ENCODE assay signal across 8 cellular contexts in the genomic region with DNA sequence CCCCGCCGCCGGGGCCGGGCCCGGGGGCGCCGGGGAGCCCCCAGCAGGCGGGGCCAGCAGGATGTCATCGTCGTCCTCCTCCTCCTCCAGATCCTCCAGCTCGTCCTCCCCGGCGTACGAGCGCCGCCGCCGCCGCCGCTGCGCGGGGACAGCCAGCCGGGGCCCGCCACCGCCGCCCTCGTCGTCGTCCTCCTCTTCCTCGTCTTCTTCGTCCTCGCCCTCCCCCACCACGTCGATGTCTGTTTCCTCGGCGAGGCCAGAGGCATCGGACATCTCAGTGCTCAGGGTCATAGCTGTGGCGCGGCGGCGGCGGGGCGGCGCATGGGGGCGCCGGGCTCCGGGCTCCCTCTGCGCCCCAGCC. TPM values are rescaled to one million over a fixed set of nuclear protein-coding genes. Genes with fewer than 3 reads are reported as not detected.
A peak's percentile ranks its signal among the peaks of the same experiment; 100 is the strongest.
DNase-seq lines count a peak whose midpoint lies in the region; ATAC-seq and TF ChIP-seq lines count a peak whose summit lies in the region.

No MANE protein-coding gene starts in this region.

- peak overlapping the region; percentile 78 for H3K4me3 Mint-ChIP-seq in activated CD4-positive, alpha-beta T cell treated with anti-CD3 and anti-CD28 coated beads, Interleukin-2, amount 10 ng/mL, durations not matched to agents 24 days and 14 days
- peak overlapping the region; percentile 48 to 85 (median 80) for H3K4me3 Mint-ChIP-seq in naive thymus-derived CD8-positive, alpha-beta T cell

- in situ Hi-C loops in brain microvascular endothelial cell (cut with HindIII; ENCODE audit: low pct_ligation_motif_present, low sequenced_read_pairs): loop anchor here (25.0 kb wide), 1 partner anchor 136 kb away; no protein-coding TSS in a partner anchor

- peak overlapping the region; percentile 67 for H3K9ac ChIP-seq in Karpas-422 (ENCODE audit: low read length)

- H3K36me3 Mint-ChIP-seq in activated CD4-positive, alpha-beta T cell treated with anti-CD3 and anti-CD28 coated beads, Interleukin-2, amount 10 ng/mL, durations not matched to agents 24 days and 14 days (ENCODE audit: low read depth): peaks cover 3% of the 10 kb centered on the region
- peaks cover 0 to 18% (median 3%) of the 10 kb centered on the region in 3 donors for H3K36me3 Mint-ChIP-seq in naive thymus-derived CD8-positive, alpha-beta T cell

- intact Hi-C loops in activated CD4-positive, alpha-beta T cell treated with anti-CD3 and anti-CD28 coated beads, Interleukin-2, amount 10 ng/mL, durations not matched to agents 24 days and 14 days (cut with micrococcal nuclease): loop anchor here (1.0 to 5.0 kb wide), 2 partner anchors 148 to 491 kb away; a partner anchor contains a TSS

- POLR2A ChIA-PET in naive thymus-derived CD8-positive, alpha-beta T cell (lab: Charles Lee): interaction anchor here (1.0 kb wide), 1 partner anchor 50 kb away, joined by 3 read pairs; a partner anchor contains a TSS

- H3K27ac Mint-ChIP-seq in activated CD4-positive, alpha-beta T cell treated with anti-CD3 and anti-CD28 coated beads, Interleukin-2, amount 10 ng/mL, durations not matched to agents 24 days and 14 days: peak overlapping the region; percentile 70
- no peak overlapping the region for H3K27ac Mint-ChIP-seq in naive thymus-derived CD8-positive, alpha-beta T cell

- DNase-seq in activated CD4-positive, alpha-beta T cell treated with anti-CD3 and anti-CD28 coated beads, Interleukin-2, amount 10 ng/mL, durations not matched to agents 24 days and 14 days: peak; percentile 69
- DNase-seq in activated CD4-positive, alpha-beta T cell treated with anti-CD3 and anti-CD28 coated beads for 1 hour: no peak
- no peak for DNase-seq in Karpas-422
- no peak for DNase-seq in brain microvascular endothelial cell
- peak in 3 of 10 donors; percentile 18 to 28 (median 24) for DNase-seq in naive thymus-derived CD8-positive, alpha-beta T cell
- DNase-seq in SKM-1 (lab: John Stamatoyannopoulos, UW; ENCODE audit: unreplicated experiment): no peak
- DNase-seq in NCI-H2107 (lab: John Stamatoyannopoulos, UW): no peak

- H3K27me3 ChIP-seq in Karpas-422 (ENCODE audit: low read length) (no peaks in the 10 kb centered on the region; the same call in 1 of the 2 replicates), brain microvascular endothelial cell (replicated peaks) (no peaks in the 10 kb centered on the region)

- peaks cover 8% of the 10 kb centered on the region for H3K4me1 Mint-ChIP-seq in activated CD4-positive, alpha-beta T cell treated with anti-CD3 and anti-CD28 coated beads, Interleukin-2, amount 10 ng/mL, durations not matched to agents 24 days and 14 days
- peaks cover 4 to 23% (median 18%) of the 10 kb centered on the region in 4 donors for H3K4me1 Mint-ChIP-seq in naive thymus-derived CD8-positive, alpha-beta T cell

- H3K9me3 ChIP-seq in Karpas-422 (ENCODE audit: low read length): no peaks in the 10 kb centered on the region

- H3K36me3 ChIP-seq in Karpas-422 (ENCODE audit: insufficient read depth, low read length) (no peaks in the 10 kb centered on the region), brain microvascular endothelial cell (replicated peaks) (peaks cover 12% of the 10 kb centered on the region)

- ATAC-seq in naive thymus-derived CD8-positive, alpha-beta T cell: peak; percentile 21 to 34
- no peak for ATAC-seq in HG03039 (IDR thresholded peaks at IDR 0.05; ENCODE audit: unreplicated experiment)

- no peaks in the 10 kb centered on the region for H3K79me2 ChIP-seq in Karpas-422 (ENCODE audit: low read length)

- H3K27me3 Mint-ChIP-seq in activated CD4-positive, alpha-beta T cell treated with anti-CD3 and anti-CD28 coated beads, Interleukin-2, amount 10 ng/mL, durations not matched to agents 24 days and 14 days: peaks cover 75% of the 10 kb centered on the region
- H3K27me3 Mint-ChIP-seq in naive thymus-derived CD8-positive, alpha-beta T cell: peaks cover 35 to 75% (median 61%) of the 10 kb centered on the region in 5 donors

- TF ChIP-seq CTCF in brain microvascular endothelial cell (IDR thresholded peaks at IDR 0.05; ENCODE audit: low read depth, low read length, missing control alignments): no peak

- H3K4me3 ChIP-seq in Karpas-422 (ENCODE audit: low read length): peak overlapping the region; percentile 70; the same call in 1 of the 2 replicates
- H3K4me3 ChIP-seq in brain microvascular endothelial cell (ENCODE audit: low read depth, low read length): peak overlapping the region; percentile 67

- no peaks in the 10 kb centered on the region; the same call in 1 of the 2 replicates for H4K20me1 ChIP-seq in Karpas-422 (ENCODE audit: insufficient read depth, low read depth, low read length)

- no peaks in the 10 kb centered on the region for H3K9me2 ChIP-seq in Karpas-422 (replicated peaks; ENCODE audit: insufficient read depth, low read length)

- H3K9me3 Mint-ChIP-seq in activated CD4-positive, alpha-beta T cell treated with anti-CD3 and anti-CD28 coated beads, Interleukin-2, amount 10 ng/mL, durations not matched to agents 24 days and 14 days: peaks cover 6% of the 10 kb centered on the region
- H3K9me3 Mint-ChIP-seq in naive thymus-derived CD8-positive, alpha-beta T cell: peaks cover 0 to 21% (median 11%) of the 10 kb centered on the region in 9 donors

- peak overlapping the region; percentile 88 for H3K4me2 ChIP-seq in Karpas-422 (ENCODE audit: low read depth, low read length, poor library complexity, severe bottlenecking)

- H3K27ac ChIP-seq in Karpas-422 (ENCODE audit: low read length) (no peak overlapping the region), brain microvascular endothelial cell (peak overlapping the region; percentile 88)

- H3K4me1 ChIP-seq in Karpas-422 (ENCODE audit: low read length): peaks cover 18% of the 10 kb centered on the region

- no peak overlapping the region for H2AFZ ChIP-seq in Karpas-422 (ENCODE audit: low read length)

RNA-seq across cellular contexts. Expression of a gene that starts 0.5 kb away (rescaled TPM):
- total RNA-seq in activated CD4-positive, alpha-beta T cell treated with anti-CD3 and anti-CD28 coated beads, Interleukin-2, amount 10 ng/mL, durations not matched to agents 24 days and 14 days: 0.09 and 0.14 TPM in 2 replicates
- total RNA-seq in Karpas-422 (2014; rRNA removed; shearing (Covaris generic); ENCODE audit: low replicate concordance): 0.54 and 0.97 TPM in 2 replicates
- total RNA-seq in naive thymus-derived CD8-positive, alpha-beta T cell: not detected
- not detected for polyA plus RNA-seq in naive thymus-derived CD8-positive, alpha-beta T cell

RNA-seq across cellular contexts. Expression of a gene that starts 50.2 kb away (rescaled TPM):
- total RNA-seq in activated CD4-positive, alpha-beta T cell treated with anti-CD3 and anti-CD28 coated beads, Interleukin-2, amount 10 ng/mL, durations not matched to agents 24 days and 14 days: 960 and 998 TPM in 2 replicates
- 435 and 600 TPM in 2 replicates for total RNA-seq in Karpas-422 (2014; rRNA removed; shearing (Covaris generic); ENCODE audit: low replicate concordance)
- total RNA-seq in naive thymus-derived CD8-positive, alpha-beta T cell: 100 to 1,000 TPM; 697 to 751 TPM
- 100 to 1,000 TPM; 812 to 913 (median 878) TPM for polyA plus RNA-seq in naive thymus-derived CD8-positive, alpha-beta T cell
